ENCODE assay signal across 8 cellular contexts in genomic region chr9:34046784-34047379, GRCh38. TPM values are rescaled to one million over a fixed set of nuclear protein-coding genes. Genes with fewer than 3 reads are reported as not detected.
A peak's percentile ranks its signal among the peaks of the same experiment; 100 is the strongest.
DNase-seq lines count a peak whose midpoint lies in the region; ATAC-seq and TF ChIP-seq lines count a peak whose summit lies in the region.

No MANE protein-coding gene starts in this region.

- no peaks in the 10 kb centered on the region for H3K9me2 ChIP-seq in SK-N-SH

- POLR2A ChIA-PET in SK-N-SH (lab: Yijun Ruan, JAX), result no interaction called here

- CTCF ChIA-PET in SK-N-SH (lab: Yijun Ruan, JAX), result interaction anchor here (0.6 kb wide), 1 partner anchor 14 kb away, joined by 5 read pairs; no protein-coding TSS in a partner anchor

- peak overlapping the region in 1 of 2 experiments; percentile 10; a peak in 1 of 4 replicates for H3K27ac ChIP-seq in SK-N-SH (ENCODE audit: low read depth in 2 of 2, low read length in 1 of 2)
- H3K27ac ChIP-seq in skeletal muscle tissue (ENCODE audit: low read depth, low read length), result peak overlapping the region; percentile 95

- H3K9me3 ChIP-seq in SK-N-SH (no peaks in the 10 kb centered on the region), skeletal muscle tissue (ENCODE audit: control insufficient read depth in 3 of 3, low read length in 3 of 3) (no peaks in the 10 kb centered on the region)

- no peak overlapping the region for H2AFZ ChIP-seq in SK-N-SH (ENCODE audit: low read depth)

- H3K79me2 ChIP-seq in SK-N-SH (ENCODE audit: insufficient read depth), result peaks cover 68% of the 10 kb centered on the region

- peak overlapping the region; percentile 78 to 99; a peak in 3 of 4 replicates for H3K4me3 ChIP-seq in SK-N-SH (ENCODE audit: low read depth in 2 of 2, low read length in 1 of 2)
- peak overlapping the region; percentile 0 to 97 (median 89) for H3K4me3 ChIP-seq in skeletal muscle tissue (ENCODE audit: low read length in 3 of 3)

- TF ChIP-seq EP300 in SK-N-SH (IDR thresholded peaks at IDR 0.05; ENCODE audit: borderline replicate concordance in 1 of 2, low read depth in 1 of 2, low read length in 1 of 2), result no peak

- H3F3A ChIP-seq in SK-N-SH (replicated peaks; ENCODE audit: insufficient read depth), result no peaks in the 10 kb centered on the region

- 85% methylated on average over 5 of the region's 5 CpGs for WGBS in SK-N-SH (ENCODE audit: low lambda C conversion rate)

- DNase-seq in SK-N-SH (peak; percentile 24), RPMI7951 (ENCODE audit: low read depth) (peak; percentile 17), left lobe of liver (ENCODE audit: low spot score) (no peak), NCI-H1930 (lab: John Stamatoyannopoulos, UW) (no peak)

- peak overlapping the region; percentile 96 for H3K4me2 ChIP-seq in SK-N-SH

- H4K20me1 ChIP-seq in SK-N-SH (ENCODE audit: insufficient read depth), result peaks cover 39% of the 10 kb centered on the region

- no peak for TF ChIP-seq CTCF in SK-N-SH (IDR thresholded peaks at IDR 0.05)

- H3K4me1 ChIP-seq in SK-N-SH (ENCODE audit: control insufficient read depth in 1 of 2, insufficient read depth in 2 of 2, low read depth in 1 of 2, low read length in 1 of 2), result peaks cover 11% of the 10 kb centered on the region in 2 experiments; a peak in 2 of 4 replicates
- peaks cover 21 to 23% (median 23%) of the 10 kb centered on the region in 3 donors for H3K4me1 ChIP-seq in skeletal muscle tissue (ENCODE audit: control insufficient read depth in 3 of 3, insufficient read depth in 3 of 3, low read length in 3 of 3)

- ATAC-seq in SK-N-SH treated with all-trans-retinoic acid at 6 μM for 48 hours, result no peak
- peak; percentile 51 for ATAC-seq in esophagus mucosa
- no peak for ATAC-seq in left lobe of liver
- ATAC-seq in HG02759 (IDR thresholded peaks at IDR 0.05; ENCODE audit: unreplicated experiment), result no peak

- H3K36me3 ChIP-seq in SK-N-SH (replicated peaks in 1 of 2; ENCODE audit: control insufficient read depth in 1 of 2, insufficient read depth in 2 of 2, low read length in 1 of 2) (peaks cover 0 to 7% of the 10 kb centered on the region in 2 experiments), skeletal muscle tissue (ENCODE audit: control insufficient read depth in 3 of 3, insufficient read depth in 3 of 3, low read length in 3 of 3) (no peaks in the 10 kb centered on the region)

- no peak for TF ChIP-seq RAD21 in SK-N-SH (IDR thresholded peaks at IDR 0.05; ENCODE audit: low read length)

- H3K27me3 ChIP-seq in SK-N-SH (ENCODE audit: insufficient read depth) (no peaks in the 10 kb centered on the region), skeletal muscle tissue (ENCODE audit: control insufficient read depth in 3 of 3, insufficient read depth in 3 of 3, low read length in 3 of 3) (no peaks in the 10 kb centered on the region)

- H3K9ac ChIP-seq in SK-N-SH (peak overlapping the region; percentile 23; the same call in 1 of the 2 replicates), skeletal muscle tissue (ENCODE audit: low read depth in 1 of 3, low read length in 3 of 3) (peak overlapping the region; percentile 71 to 98 (median 87))

TF ChIP-seq in SK-N-SH, 30 proteins besides CTCF, POLR2A, EP300 and RAD21 (continues in another document):
- TF ChIP-seq ZBTB33 (IDR thresholded peaks at IDR 0.05; ENCODE audit: borderline replicate concordance, low read depth), result no peak
- TF ChIP-seq YY1 (IDR thresholded peaks at IDR 0.05; ENCODE audit: low read depth), result no peak
- no peak for TF ChIP-seq CHD2 (IDR thresholded peaks at IDR 0.05; ENCODE audit: low read length, partially characterized antibody)
- TF ChIP-seq REST (IDR thresholded peaks at IDR 0.05; ENCODE audit: low read depth, low read length), result no peak

TF ChIP-seq in SK-N-SH treated with all-trans-retinoic acid at 6 μM for 48 hours, 23 proteins besides CTCF, POLR2A, EP300 and RAD21 (continues in another document):
- TF ChIP-seq ZC3H10 (CRISPR knock-in tag; IDR thresholded peaks at IDR 0.05) (no peak), POU6F1 (CRISPR knock-in tag; IDR thresholded peaks at IDR 0.05; ENCODE audit: borderline replicate concordance, low read depth) (no peak), OSR1 (CRISPR knock-in tag; IDR thresholded peaks at IDR 0.05) (no peak), BACH2 (CRISPR knock-in tag; IDR thresholded peaks at IDR 0.05; ENCODE audit: borderline replicate concordance) (no peak), PATZ1 (CRISPR knock-in tag; IDR thresholded peaks at IDR 0.05; ENCODE audit: borderline replicate concordance) (no peak), GLIS3 (CRISPR knock-in tag; IDR thresholded peaks at IDR 0.05) (no peak), ISL1 (CRISPR knock-in tag; IDR thresholded peaks at IDR 0.05) (no peak), ZNF8 (CRISPR knock-in tag; IDR thresholded peaks at IDR 0.05) (no peak), ESRRG (CRISPR knock-in tag; IDR thresholded peaks at IDR 0.05) (no peak), TCF4 (CRISPR knock-in tag; IDR thresholded peaks at IDR 0.05; ENCODE audit: borderline replicate concordance) (no peak), CREB5 (CRISPR knock-in tag; IDR thresholded peaks at IDR 0.05; ENCODE audit: low read depth) (no peak), ZFP30 (CRISPR knock-in tag; IDR thresholded peaks at IDR 0.05) (no peak), ZFP3 (CRISPR knock-in tag; IDR thresholded peaks at IDR 0.05) (no peak), TSHZ2 (CRISPR knock-in tag; IDR thresholded peaks at IDR 0.05) (no peak), CSDC2 (CRISPR knock-in tag; IDR thresholded peaks at IDR 0.05) (no peak), RARB (CRISPR knock-in tag; IDR thresholded peaks at IDR 0.05) (no peak)

RNA-seq across cellular contexts. Expression of gene UBAP2, which starts 1.8 kb away (rescaled TPM):
- polyA plus RNA-seq in SK-N-SH (2012; rRNA removed), result 12.8 and 15.8 TPM in 2 replicates
- polyA plus RNA-seq in SK-N-SH (2012; cell fraction: cytosol; rRNA removed), result 7.5 and 10.1 TPM in 2 replicates
- 29.3 and 33.1 TPM in 2 replicates for polyA plus RNA-seq in SK-N-SH (2012; cell fraction: nucleus; rRNA removed)
- total RNA-seq in RPMI7951 (2014; rRNA removed; shearing (Covaris generic)), result 10.7 and 12.3 TPM in 2 replicates
- 23.4 TPM for total RNA-seq in esophagus mucosa
- 121 TPM for total RNA-seq in skeletal muscle tissue
- 10.8 TPM for total RNA-seq in left lobe of liver

Comparison
In these comparisons a context has a peak if more than half of its experiments do, and no peak if none do; other contexts are left out.
1. DNase-seq: peak in SK-N-SH (single experiment) and RPMI7951 (single experiment); none in left lobe of liver (single experiment) and NCI-H1930 (0 of 2).